Comparison of ENCODE assay signal across 3 cellular contexts in the genomic region with DNA sequence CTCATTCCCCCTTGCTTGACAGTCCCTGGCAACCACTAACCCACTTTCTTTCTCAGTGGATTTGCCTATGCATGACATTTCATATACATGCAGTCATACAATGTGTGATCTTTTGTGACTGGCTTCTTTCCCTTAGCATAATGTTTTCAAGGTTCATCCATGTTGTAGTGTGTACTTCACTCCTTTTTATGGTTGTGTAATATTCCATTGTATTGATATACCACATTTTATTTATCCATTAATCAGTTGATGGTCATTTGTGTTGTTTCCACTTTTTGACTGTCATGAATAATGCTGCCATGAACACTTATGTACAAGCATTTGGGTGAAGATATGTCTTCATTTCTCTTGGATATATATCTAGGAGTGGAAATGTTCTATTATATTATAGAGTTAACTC.
"Had no signal": no experiment of that assay in that cellular context is flagged by ENCODE, and none has a peak within 500 bp of the region (broad histone marks: within the 10 kb centered on the region; RNA-seq: fewer than 3 reads in every experiment).

No MANE protein-coding gene starts in this region.

- ATAC-seq: GM12878 had no signal

- DNase-seq: GDM1, GF-D8 had no signal

- H3K4me3 ChIP-seq: GM12878 had no signal
